Comparison of ENCODE assay signal across 9 cellular contexts in the genomic region with DNA sequence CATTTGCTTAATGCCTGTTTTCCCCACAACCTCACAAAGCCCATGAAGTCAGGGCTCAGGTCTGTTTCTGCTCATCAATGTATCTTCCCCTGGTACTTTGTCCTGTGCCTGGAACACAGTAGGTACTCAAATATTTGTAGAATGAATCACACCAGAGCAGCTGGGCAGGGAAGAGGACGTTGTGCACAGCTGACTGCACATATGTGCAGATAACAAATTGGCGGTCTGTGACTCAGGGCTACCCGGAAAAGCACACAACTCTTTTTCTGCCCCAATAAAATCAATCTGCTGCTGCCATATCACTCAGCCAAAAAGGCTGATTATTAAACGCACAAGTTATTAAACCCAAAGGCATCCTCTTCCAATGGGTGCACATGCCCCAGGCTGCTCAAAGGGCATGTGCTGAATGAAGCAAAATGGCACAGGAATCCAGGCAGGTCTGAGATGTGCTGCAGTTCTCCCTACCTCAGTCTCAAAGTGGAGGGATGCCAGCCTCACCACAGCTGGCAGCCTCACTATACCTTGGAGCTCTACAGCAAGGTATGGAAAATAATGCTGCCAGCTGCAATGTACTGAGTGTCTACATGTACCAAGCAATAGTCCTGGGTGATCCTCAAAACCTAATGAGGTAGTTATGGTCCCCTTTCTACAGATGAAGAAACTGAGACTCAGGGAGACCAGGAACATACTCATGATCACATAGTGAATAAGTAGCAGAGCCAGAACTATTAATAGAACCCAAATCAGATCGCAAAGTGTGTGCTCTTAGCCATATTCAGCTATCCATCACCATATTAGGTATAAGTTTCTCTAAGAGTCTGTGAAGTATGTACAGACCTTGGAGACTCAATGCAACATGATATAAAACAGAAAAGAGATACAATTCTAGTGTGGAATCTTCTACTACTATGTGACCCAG. TPM values are rescaled to one million over a fixed set of nuclear protein-coding genes. Genes with fewer than 3 reads are reported as not detected.
DNase-seq lines count a peak whose midpoint lies in the region; ATAC-seq and TF ChIP-seq lines count a peak whose summit lies in the region.
"Had no signal": no experiment of that assay in that cellular context is flagged by ENCODE, and none has a peak within 500 bp of the region (broad histone marks: within the 10 kb centered on the region; RNA-seq: fewer than 3 reads in every experiment).

No MANE protein-coding gene starts in this region.

- peaks cover 8% of the 10 kb centered on the region for H3K36me3 Mint-ChIP-seq in endothelial cell (ENCODE audit: low read depth, unreplicated experiment)
- no peaks in the 10 kb centered on the region for H3K36me3 Mint-ChIP-seq in HFFc6 (ENCODE audit: low read depth)
- H3K36me3 Mint-ChIP-seq: activated naive CD8-positive, alpha-beta T cell had no signal

- peaks cover 9% of the 10 kb centered on the region for H3K4me1 ChIP-seq in mucosa of descending colon (ENCODE audit: low read depth)

- H3K36me3 ChIP-seq in mucosa of descending colon (ENCODE audit: low read depth), result no peaks in the 10 kb centered on the region

- H3K27ac Mint-ChIP-seq in endothelial cell (ENCODE audit: unreplicated experiment) (peak overlapping the region; percentile 71), HFFc6 (no peak overlapping the region)
- H3K27ac Mint-ChIP-seq: activated naive CD8-positive, alpha-beta T cell had no signal

- peaks cover 7% of the 10 kb centered on the region for H3K27me3 Mint-ChIP-seq in endothelial cell (ENCODE audit: unreplicated experiment)
- H3K27me3 Mint-ChIP-seq in HFFc6 (ENCODE audit: insufficient read depth), result peaks cover under 1% of the 10 kb centered on the region
- H3K27me3 Mint-ChIP-seq: activated naive CD8-positive, alpha-beta T cell had no signal

- H3K9me3 Mint-ChIP-seq in endothelial cell (ENCODE audit: unreplicated experiment), result no peaks in the 10 kb centered on the region
- H3K9me3 Mint-ChIP-seq in HFFc6, result no peaks in the 10 kb centered on the region

- TF ChIP-seq CTCF in endothelial cell (IDR thresholded peaks at IDR 0.05; ENCODE audit: unreplicated experiment), result no peak
- no peak for TF ChIP-seq CTCF in mucosa of descending colon (IDR thresholded peaks at IDR 0.05)
- no peak for TF ChIP-seq CTCF in HFFc6 (IDR thresholded peaks at IDR 0.05)

- no peak overlapping the region for H3K4me3 ChIP-seq in mucosa of descending colon

- peak; percentile 37 for DNase-seq in Ammon's horn (ENCODE audit: low spot score)
- peak; percentile 81 for DNase-seq in NCI-H226
- no peak for DNase-seq in endothelial cell (ENCODE audit: low spot score)
- DNase-seq in mucosa of descending colon, result peak in 1 of 3 donors; percentile 39
- DNase-seq in HFFc6, result no peak
- no peak for DNase-seq in UCSD-AML1 (lab: John Stamatoyannopoulos, UW; ENCODE audit: unreplicated experiment)
- DNase-seq in germinal center (ENCODE audit: low spot score), result no peak

- ATAC-seq in mucosa of descending colon, result peak; percentile 84
- ATAC-seq in HG03159 (IDR thresholded peaks at IDR 0.05; ENCODE audit: unreplicated experiment), result no peak

- intact Hi-C loops in mucosa of descending colon (cut with DNase I, micrococcal nuclease), result no loop called here

- no peak overlapping the region for H3K4me3 Mint-ChIP-seq in endothelial cell (ENCODE audit: unreplicated experiment)
- H3K4me3 Mint-ChIP-seq in HFFc6, result no peak overlapping the region
- H3K4me3 Mint-ChIP-seq: activated naive CD8-positive, alpha-beta T cell had no signal

- no peaks in the 10 kb centered on the region for H3K9me3 ChIP-seq in mucosa of descending colon

- H3K4me1 Mint-ChIP-seq in endothelial cell (ENCODE audit: unreplicated experiment), result peaks cover 75% of the 10 kb centered on the region
- H3K4me1 Mint-ChIP-seq in HFFc6 (ENCODE audit: low read depth), result 0 out of 2 replicates have a peak, but pooled peaks cover 6% of the 10 kb centered on the region

RNA-seq across cellular contexts. Expression of a gene that starts 43.4 kb away (rescaled TPM):
- 103 TPM for total RNA-seq in endothelial cell (ENCODE audit: unreplicated experiment)
- 100 to 1,000 TPM in 1 of 3 donors, 10 to 100 TPM in 2; 48.9 to 699 (median 99.3) TPM for total RNA-seq in mucosa of descending colon
- under 1 TPM; 0.05 to 0.26 (median 0.18) TPM for total RNA-seq in HFFc6 (2021; fragmentation: NEBNext Ultra II Directional; extraction: Animal tissue kit (Norgen Biotek cat#: 25700))

Comparison
In these comparisons a context has a peak if more than half of its experiments do, and no peak if none do; other contexts are left out.
1. DNase-seq: peak in Ammon's horn (single experiment) and NCI-H226 (single experiment); none in endothelial cell (single experiment), HFFc6 (single experiment), UCSD-AML1 (single experiment) and germinal center (single experiment).
2. RNA of a gene that starts 43.4 kb away (total RNA-seq): 103 TPM in endothelial cell (single experiment) and 48.9 to 699 TPM in mucosa of descending colon; 0.05 to 0.26 TPM in HFFc6; every median in the first group is over 10 times any median in the second.